13 cellular contexts compared by ENCODE assay signal in genomic region chr19:16920816-16921529, GRCh38. TPM values are rescaled to one million over a fixed set of nuclear protein-coding genes. Genes with fewer than 3 reads are reported as not detected.
DNase-seq lines count a peak whose midpoint lies in the region; ATAC-seq, FAIRE-seq and TF ChIP-seq lines count a peak whose summit lies in the region.
"Had no signal": no experiment of that assay in that cellular context is flagged by ENCODE, and none has a peak within 500 bp of the region (broad histone marks: within the 10 kb centered on the region; RNA-seq: fewer than 3 reads in every experiment).

No MANE protein-coding gene starts in this region.

- no peak for ATAC-seq in HG03097 (IDR thresholded peaks at IDR 0.05; ENCODE audit: low FRiP score, unreplicated experiment)

- no peak overlapping the region for H3K4me3 ChIP-seq in breast epithelium
- H3K4me3 ChIP-seq: ascending aorta, heart right ventricle had no signal

- no peaks in the 10 kb centered on the region for H3K27me3 Mint-ChIP-seq in MCF 10A (ENCODE audit: insufficient read depth, unreplicated experiment)

- H3K36me3 ChIP-seq in breast epithelium, result no peaks in the 10 kb centered on the region
- H3K36me3 ChIP-seq: ascending aorta had no signal

- peaks cover 9% of the 10 kb centered on the region for H3K4me1 Mint-ChIP-seq in MCF 10A (ENCODE audit: insufficient read depth, unreplicated experiment)
- H3K4me1 Mint-ChIP-seq: B cell, IgD-negative memory B cell had no signal

- H3K27me3 ChIP-seq in breast epithelium, result no peaks in the 10 kb centered on the region
- H3K27me3 ChIP-seq: ascending aorta, heart right ventricle had no signal

- peak overlapping the region; percentile 41 for H3K4me3 Mint-ChIP-seq in MCF 10A (ENCODE audit: unreplicated experiment)
- H3K4me3 Mint-ChIP-seq: B cell, IgD-negative memory B cell had no signal

- no peak for TF ChIP-seq POLR2A in breast epithelium (IDR thresholded peaks at IDR 0.05)

- TF ChIP-seq CTCF in MCF 10A (IDR thresholded peaks at IDR 0.05; ENCODE audit: unreplicated experiment) (no peak), breast epithelium (IDR thresholded peaks at IDR 0.05) (no peak)

- no peak overlapping the region for H3K27ac ChIP-seq in breast epithelium
- H3K27ac ChIP-seq: ascending aorta, heart right ventricle had no signal

- H3K9me3 ChIP-seq in breast epithelium, result peaks cover 4 to 18% of the 10 kb centered on the region in 2 donors

- DNase-seq in MCF 10A (ENCODE audit: unreplicated experiment) (peak; percentile 99), breast epithelium (ENCODE audit: low spot score in 2 of 2) (no peak), RPMI7951 (ENCODE audit: low read depth) (peak; percentile 89), fibroblast of peridontal ligament (ENCODE audit: extremely low read depth) (peak; percentile 38), urothelium cell line (ENCODE audit: low spot score) (peak; percentile 71), mucosa of gallbladder (ENCODE audit: low spot score) (no peak), UCSD-AML1 (lab: John Stamatoyannopoulos, UW; ENCODE audit: unreplicated experiment) (no peak)
- DNase-seq: heart right ventricle; stimulated activated CD8-positive, alpha-beta memory T cell treated with anti-CD3 and anti-CD28 coated beads, Interleukin-4, amount 100 ng/mL, for 48 hours had no signal

- intact Hi-C loops in MCF 10A (cut with micrococcal nuclease) (no loop called here), breast epithelium (cut with DNase I; ENCODE audit: low total_unique reads) (no loop called here)

- BruUV-seq in MCF 10A (replicated peaks; lab: Mats Ljungman, UMichigan), result no TSS peak

- H3K4me1 ChIP-seq in breast epithelium, result no peaks in the 10 kb centered on the region
- H3K4me1 ChIP-seq: ascending aorta, heart right ventricle had no signal

- peaks cover 9% of the 10 kb centered on the region for H3K9me3 Mint-ChIP-seq in MCF 10A (ENCODE audit: unreplicated experiment)

- CTCF ChIA-PET in MCF 10A (lab: Yijun Ruan, JAX), result interaction anchor here (0.6 to 1.5 kb wide), 8 partner anchors 10 to 238 kb away, joined by 3 to 4 read pairs (median 3); no protein-coding TSS in a partner anchor

- H3K36me3 Mint-ChIP-seq in MCF 10A (ENCODE audit: insufficient read depth, unreplicated experiment), result peaks cover 6% of the 10 kb centered on the region

- no peak for FAIRE-seq in urothelium cell line (lab: Jason Lieb, UNC)

- H3K27ac Mint-ChIP-seq in MCF 10A (ENCODE audit: low read depth, unreplicated experiment), result peak overlapping the region; percentile 69
- H3K27ac Mint-ChIP-seq: B cell had no signal

- POLR2A ChIA-PET in MCF 10A (lab: Yijun Ruan, JAX), result interaction anchor here (0.6 to 2.0 kb wide), 9 partner anchors 13 to 385 kb away, joined by 3 to 16 read pairs (median 5); no protein-coding TSS in a partner anchor

RNA-seq across cellular contexts. Expression of gene F2RL3, which starts 32.2 kb away (rescaled TPM):
- total RNA-seq in MCF 10A (2022) (not detected in 2 replicates), breast epithelium (10 to 100 TPM in 1 of 3 donors, 1 to 10 TPM in 1, under 1 TPM in 1; 0.32 to 27.5 (median 4.2) TPM), mucosa of gallbladder (2.9 TPM)
- 4.6 and 13.9 TPM in 2 replicates for total RNA-seq in RPMI7951 (2014; rRNA removed; shearing (Covaris generic))

Comparison
In these comparisons a context has a peak if more than half of its experiments do, and no peak if none do; other contexts are left out.
1. DNase-seq: peak in MCF 10A (single experiment), RPMI7951 (single experiment), fibroblast of peridontal ligament (single experiment) and urothelium cell line (single experiment); none in breast epithelium (0 of 2), mucosa of gallbladder (single experiment) and UCSD-AML1 (single experiment).